Comparison of ENCODE assay signal across 15 cellular contexts in genomic region chr20:21052241-21052640, GRCh38. TPM values are rescaled to one million over a fixed set of nuclear protein-coding genes. Genes with fewer than 3 reads are reported as not detected.
A peak's percentile ranks its signal among the peaks of the same experiment; 100 is the strongest.
DNase-seq lines count a peak whose midpoint lies in the region; ATAC-seq and TF ChIP-seq lines count a peak whose summit lies in the region.
"Had no signal": no experiment of that assay in that cellular context is flagged by ENCODE, and none has a peak within 500 bp of the region (broad histone marks: within the 10 kb centered on the region; RNA-seq: fewer than 3 reads in every experiment).

No MANE protein-coding gene starts in this region.

- H3K27ac Mint-ChIP-seq in H9 (peak overlapping the region in 2 of 3 experiments; percentile 68 to 78; a peak in 3 of 7 replicates), WTC11 (peak overlapping the region; percentile 66), Calu3 (ENCODE audit: unreplicated experiment) (no peak overlapping the region)
- H3K27ac Mint-ChIP-seq: B cell; CD14-positive monocyte; CD4-positive, alpha-beta memory T cell had no signal

- H2BK5ac ChIP-seq in H9 (ENCODE audit: insufficient read length, low read length) = no peak overlapping the region
- H2BK5ac ChIP-seq in neuronal stem cell (ENCODE audit: low read length) = no peak overlapping the region

- H3K23me2 ChIP-seq in H9 (ENCODE audit: insufficient read length, low read depth, low read length, poor library complexity, severe bottlenecking) = peaks cover 2% of the 10 kb centered on the region

- H3K4me2 ChIP-seq in BLaER1 treated with 17β-estradiol and CSF1 and Interleukin-3, amounts not matched to agents 10 nM and 100 nM = peak overlapping the region; percentile 40 to 91 (median 78)
- H3K4me2 ChIP-seq in H9 (ENCODE audit: insufficient read depth, insufficient read length, low read length) (no peak overlapping the region), neuronal stem cell (ENCODE audit: insufficient read depth, low read length, poor library complexity, severe bottlenecking) (no peak overlapping the region)
- H3K4me2 ChIP-seq: KMS-11 had no signal

- CTCF ChIA-PET in WTC11 (lab: Charles Lee) = interaction anchor here (0.5 kb wide), 1 partner anchor 24 kb away, joined by 3 read pairs; no protein-coding TSS in a partner anchor
- CTCF ChIA-PET in Calu3 (lab: Charles Lee) = no interaction called here

- H3K79me1 ChIP-seq in H9 (ENCODE audit: insufficient read depth, low read depth, low read length, poor library complexity, severe bottlenecking) (no peaks in the 10 kb centered on the region), neuronal stem cell (ENCODE audit: low read depth, low read length) (no peaks in the 10 kb centered on the region)

- H4K91ac ChIP-seq in H9 (ENCODE audit: insufficient read length, low read depth, low read length) = no peak overlapping the region
- H4K91ac ChIP-seq in neuronal stem cell (ENCODE audit: low read depth, low read length, poor library complexity) = no peak overlapping the region

- H3K79me2 ChIP-seq in H9 (ENCODE audit: insufficient read depth, low read length) = no peaks in the 10 kb centered on the region

- H2AK5ac ChIP-seq in H9 (ENCODE audit: insufficient read length, low read length) (no peak overlapping the region), neuronal stem cell (ENCODE audit: low read depth, low read length) (peak overlapping the region; percentile 70)

- no peak overlapping the region for H4K8ac ChIP-seq in H9 (replicated peaks; ENCODE audit: insufficient read length, low read depth, low read length)
- no peak overlapping the region for H4K8ac ChIP-seq in neuronal stem cell (ENCODE audit: low read depth, low read length)

- H2BK12ac ChIP-seq in H9 (ENCODE audit: insufficient read length, low read depth, low read length) (no peak overlapping the region), neuronal stem cell (ENCODE audit: low read length) (peak overlapping the region; percentile 67)

- H3K56ac ChIP-seq in H9 (ENCODE audit: insufficient read length, low read depth, low read length) = no peak overlapping the region

- H3K9ac ChIP-seq in BLaER1 treated with 17β-estradiol and CSF1 and Interleukin-3, amounts not matched to agents 10 nM and 100 nM = peak overlapping the region in 3 of 11 experiments; percentile 7 to 62 (median 58); a peak in 3 of 22 replicates
- H3K9ac ChIP-seq in H9 (ENCODE audit: extremely low read depth, insufficient read length, low read length) (no peak overlapping the region), neuronal stem cell (ENCODE audit: low read depth, low read length, poor library complexity) (no peak overlapping the region)
- H3K9ac ChIP-seq: KMS-11 had no signal

- peaks cover 0 to 15% (median 5%) of the 10 kb centered on the region in 11 experiments; a peak in 7 of 22 replicates for H3K9me3 ChIP-seq in BLaER1 treated with 17β-estradiol and CSF1 and Interleukin-3, amounts not matched to agents 10 nM and 100 nM (replicated peaks in 1 of 11)
- H3K9me3 ChIP-seq in H9 (ENCODE audit: control insufficient read depth, low read depth, low read length) (no peaks in the 10 kb centered on the region), neuronal stem cell (replicated peaks in 1 of 2; ENCODE audit: control insufficient read depth in 2 of 2, insufficient read depth in 1 of 2, low read depth in 1 of 2, low read length in 2 of 2) (no peaks in the 10 kb centered on the region)

- H3T11ph ChIP-seq in H9 (ENCODE audit: low read length) = no peak overlapping the region

- peaks cover 18 to 38% (median 33%) of the 10 kb centered on the region in 10 experiments for H3K4me1 ChIP-seq in BLaER1 treated with 17β-estradiol and CSF1 and Interleukin-3, amounts not matched to agents 10 nM and 100 nM
- H3K4me1 ChIP-seq in H9 (ENCODE audit: insufficient read depth, low read length) = peaks cover 5% of the 10 kb centered on the region
- peaks cover 0 to 10% of the 10 kb centered on the region in 2 donors for H3K4me1 ChIP-seq in neuronal stem cell (ENCODE audit: control insufficient read depth in 2 of 2, insufficient read depth in 1 of 2, low read depth in 1 of 2, low read length in 2 of 2)

- DNase-seq in H9 (no peak), WTC11 (ENCODE audit: low spot score) (no peak), neuronal stem cell (ENCODE audit: low spot score) (no peak), Calu3 (no peak)
- DNase-seq in activated T-cell treated with anti-CD3 and anti-CD28 coated beads, Interleukin-2, amount 50 U/mL, for 4 hours = no peak
- DNase-seq: CD4-positive, alpha-beta memory T cell; DMS 273 treated with DMSO at 0.1 percent for 48 hours had no signal

- no peak overlapping the region for H3K23ac ChIP-seq in H9 (ENCODE audit: insufficient read length, low read depth, low read length)
- no peak overlapping the region for H3K23ac ChIP-seq in neuronal stem cell (ENCODE audit: low read depth, low read length, poor library complexity)

- H3K4me3 ChIP-seq in BLaER1 treated with 17β-estradiol and CSF1 and Interleukin-3, amounts not matched to agents 10 nM and 100 nM = no peak overlapping the region; a peak in 1 of 20 replicates
- no peak overlapping the region for H3K4me3 ChIP-seq in neuronal stem cell (ENCODE audit: low read length in 2 of 2)

- H3K9me3 Mint-ChIP-seq in H9 (no peaks in the 10 kb centered on the region), WTC11 (no peaks in the 10 kb centered on the region), Calu3 (ENCODE audit: low read depth, unreplicated experiment) (no peaks in the 10 kb centered on the region)
- H3K9me3 Mint-ChIP-seq in activated T-cell treated with anti-CD3 and anti-CD28 coated beads, Interleukin-2, amount 50 U/mL, for 4 hours = no peaks in the 10 kb centered on the region
- H3K9me3 Mint-ChIP-seq: CD4-positive, alpha-beta memory T cell had no signal

- ATAC-seq in WTC11 (no peak), HG02973 (IDR thresholded peaks at IDR 0.05; ENCODE audit: unreplicated experiment) (no peak), GM18511 (IDR thresholded peaks at IDR 0.05; ENCODE audit: unreplicated experiment) (no peak)
- ATAC-seq in activated T-cell treated with anti-CD3 and anti-CD28 coated beads, Interleukin-2, amount 50 U/mL, for 4 hours = no peak

- no peak overlapping the region for H4K5ac ChIP-seq in H9 (ENCODE audit: insufficient read length, low read depth, low read length)

- H3K14ac ChIP-seq in H9 (ENCODE audit: insufficient read depth, low read length) (no peak overlapping the region), neuronal stem cell (ENCODE audit: low read length) (no peak overlapping the region)

- H3K27me3 Mint-ChIP-seq in H9 (ENCODE audit: low read depth) = no peaks in the 10 kb centered on the region; the same call in 1 of the 2 replicates
- H3K27me3 Mint-ChIP-seq in WTC11 (ENCODE audit: low read depth) = no peaks in the 10 kb centered on the region
- no peaks in the 10 kb centered on the region for H3K27me3 Mint-ChIP-seq in Calu3 (ENCODE audit: unreplicated experiment)
- H3K27me3 Mint-ChIP-seq in activated T-cell treated with anti-CD3 and anti-CD28 coated beads, Interleukin-2, amount 50 U/mL, for 4 hours (ENCODE audit: low read depth) = peaks cover 21% of the 10 kb centered on the region

- no peak overlapping the region for H3K18ac ChIP-seq in H9 (ENCODE audit: insufficient read length, low read depth, low read length)
- H3K18ac ChIP-seq in neuronal stem cell (ENCODE audit: low read length) = peak overlapping the region; percentile 57

- no peak for TF ChIP-seq CTCF in H9 (conservative IDR thresholded peaks at IDR 0.05)
- TF ChIP-seq CTCF in WTC11 (IDR thresholded peaks at IDR 0.05) = no peak
- TF ChIP-seq CTCF in Calu3 (IDR thresholded peaks at IDR 0.05; ENCODE audit: unreplicated experiment) = no peak

- H3K36me3 ChIP-seq in BLaER1 treated with 17β-estradiol and CSF1 and Interleukin-3, amounts not matched to agents 10 nM and 100 nM = no peaks in the 10 kb centered on the region
- H3K36me3 ChIP-seq in neuronal stem cell (replicated peaks in 1 of 2; ENCODE audit: control insufficient read depth in 2 of 2, insufficient read depth in 2 of 2, low read length in 2 of 2) = no peaks in the 10 kb centered on the region

- no peaks in the 10 kb centered on the region for H4K20me1 ChIP-seq in BLaER1 treated with 17β-estradiol and CSF1 and Interleukin-3, amounts not matched to agents 10 nM and 100 nM
- H4K20me1 ChIP-seq in H9 (ENCODE audit: control insufficient read depth, insufficient read depth, insufficient read length) = no peaks in the 10 kb centered on the region

- no peaks in the 10 kb centered on the region for H3K36me3 Mint-ChIP-seq in H9 (ENCODE audit: insufficient read depth in 1 of 3, low read depth in 3 of 3)
- no peaks in the 10 kb centered on the region for H3K36me3 Mint-ChIP-seq in WTC11
- no peaks in the 10 kb centered on the region for H3K36me3 Mint-ChIP-seq in Calu3 (ENCODE audit: insufficient read depth, unreplicated experiment)
- no peaks in the 10 kb centered on the region for H3K36me3 Mint-ChIP-seq in activated T-cell treated with anti-CD3 and anti-CD28 coated beads, Interleukin-2, amount 50 U/mL, for 4 hours (ENCODE audit: insufficient read depth)
- H3K36me3 Mint-ChIP-seq: CD14-positive monocyte; CD4-positive, alpha-beta memory T cell had no signal

- BruUV-seq in Calu3 (replicated peaks; lab: Mats Ljungman, UMichigan) = no TSS peak

- H2BK15ac ChIP-seq in H9 (ENCODE audit: low read depth, low read length) = no peak overlapping the region
- H2BK15ac ChIP-seq in neuronal stem cell (ENCODE audit: low read length) = peak overlapping the region; percentile 17

- no peak overlapping the region; a peak in 1 of 5 replicates for H3K4me3 Mint-ChIP-seq in H9
- no peak overlapping the region for H3K4me3 Mint-ChIP-seq in WTC11
- H3K4me3 Mint-ChIP-seq in Calu3 (ENCODE audit: low read depth, unreplicated experiment) = no peak overlapping the region
- H3K4me3 Mint-ChIP-seq in activated T-cell treated with anti-CD3 and anti-CD28 coated beads, Interleukin-2, amount 50 U/mL, for 4 hours = no peak overlapping the region
- H3K4me3 Mint-ChIP-seq: B cell; CD14-positive monocyte; CD4-positive, alpha-beta memory T cell had no signal

- H2BK20ac ChIP-seq in H9 (ENCODE audit: low read depth, low read length, poor library complexity, severe bottlenecking) = no peak overlapping the region

- no peaks in the 10 kb centered on the region for H3K27me3 ChIP-seq in BLaER1 treated with 17β-estradiol and CSF1 and Interleukin-3, amounts not matched to agents 10 nM and 100 nM
- no peaks in the 10 kb centered on the region for H3K27me3 ChIP-seq in H9 (ENCODE audit: insufficient read depth, low read length)
- peaks cover 0 to 6% (median 0%) of the 10 kb centered on the region in 3 experiments for H3K27me3 ChIP-seq in neuronal stem cell (ENCODE audit: control insufficient read depth in 3 of 3, insufficient read depth in 3 of 3, low read depth in 1 of 3, low read length in 3 of 3)

- H3K4ac ChIP-seq in H9 (ENCODE audit: low read depth, low read length) = no peak overlapping the region
- H3K4ac ChIP-seq in neuronal stem cell (ENCODE audit: low read length) = no peak overlapping the region

- peaks cover 28 to 29% of the 10 kb centered on the region in 2 experiments for H3K4me1 Mint-ChIP-seq in H9
- peaks cover 23% of the 10 kb centered on the region for H3K4me1 Mint-ChIP-seq in WTC11
- no peaks in the 10 kb centered on the region for H3K4me1 Mint-ChIP-seq in Calu3 (ENCODE audit: low read depth, unreplicated experiment)
- no peaks in the 10 kb centered on the region for H3K4me1 Mint-ChIP-seq in activated T-cell treated with anti-CD3 and anti-CD28 coated beads, Interleukin-2, amount 50 U/mL, for 4 hours (ENCODE audit: low read depth)
- H3K4me1 Mint-ChIP-seq: B cell; CD4-positive, alpha-beta memory T cell had no signal

- intact Hi-C loops in Calu3 (cut with micrococcal nuclease; ENCODE audit: unreplicated experiment) = no loop called here

- H2AFZ ChIP-seq in H9 (ENCODE audit: low read length) (no peak overlapping the region), neuronal stem cell (ENCODE audit: low read length) (no peak overlapping the region)

- H3K27ac ChIP-seq in BLaER1 treated with 17β-estradiol and CSF1 and Interleukin-3, amounts not matched to agents 10 nM and 100 nM = peak overlapping the region in 5 of 11 experiments; percentile 23 to 66 (median 61); a peak in 4 of 22 replicates
- H3K27ac ChIP-seq in H9 (ENCODE audit: insufficient read length, low read depth, low read length) (no peak overlapping the region), neuronal stem cell (replicated peaks; ENCODE audit: low read length) (no peak overlapping the region)
- H3K27ac ChIP-seq: KMS-11 had no signal

- WGBS in H9 (ENCODE audit: extremely low coverage, insufficient read length, low lambda C conversion rate) = no CpG with 5 or more reads among the region's 5 CpGs
- WGBS in neuronal stem cell (ENCODE audit: extremely low coverage in 2 of 2, insufficient read length in 2 of 2, insufficient replicate concordance in 1 of 2), 2 donors = no CpG with 5 or more reads among the region's 5 CpGs

- POLR2A ChIA-PET in WTC11 (lab: Charles Lee) = no interaction called here

- H2BK120ac ChIP-seq in H9 (ENCODE audit: low read depth, low read length, poor library complexity, severe bottlenecking) (no peak overlapping the region), neuronal stem cell (ENCODE audit: low read depth, low read length) (no peak overlapping the region)

RNA-seq across cellular contexts. Expression of gene LINC00237, which starts 53.9 kb away (rescaled TPM):
- 0.24 and 0.90 TPM in 2 replicates for total RNA-seq in H9 (2021)
- total RNA-seq in WTC11 (2021) = 0.78 to 3.1 TPM (median 0.80 TPM) in 3 replicates
- not detected for polyA plus RNA-seq in neuronal stem cell (2013, experiment 1 of 2)
- polyA plus RNA-seq in neuronal stem cell (2013, experiment 2 of 2) = not detected
- total RNA-seq in Calu3 (2022) = not detected in 2 replicates
- total RNA-seq in activated T-cell treated with anti-CD3 and anti-CD28 coated beads, Interleukin-2, amount 50 U/mL, for 4 hours = not detected
- total RNA-seq: A172; B cell; CD4-positive, alpha-beta memory T cell; HT-29 had no signal
- polyA plus RNA-seq: CD4-positive, alpha-beta memory T cell had no signal

Comparison
In these comparisons a context has a peak if more than half of its experiments do, and no peak if none do; other contexts are left out.
1. H3K4me2 ChIP-seq: peak in BLaER1 treated with 17β-estradiol and CSF1 and Interleukin-3, amounts not matched to agents 10 nM and 100 nM (11 of 11); none in H9 (single experiment) and neuronal stem cell (single experiment).